In genomic region chr3:51520906-51521730, GRCh38 we compare ENCODE assay signal across 1 cellular context.
TF ChIP-seq lines count a peak whose summit lies in the region.

No MANE protein-coding gene starts in this region.

TF ChIP-seq in GM12878, 131 proteins besides CTCF, POLR2A, EP300 and RAD21 (continued from another document):
- TF ChIP-seq IKZF1 (conservative IDR thresholded peaks at IDR 0.05) (peak; percentile 37; the same call in 1 of the 2 replicates), ZNF217 (IDR thresholded peaks at IDR 0.05) (peak; percentile 57; the same call in 1 of the 2 replicates), MEF2B (IDR thresholded peaks at IDR 0.05; ENCODE audit: partially characterized antibody, poor library complexity, severe bottlenecking) (peak; percentile 95), RELB (IDR thresholded peaks at IDR 0.05; ENCODE audit: low read depth) (0 out of 2 replicates have a peak, but pooled peaks have one; percentile 24), TCF12 (IDR thresholded peaks at IDR 0.05; ENCODE audit: low read depth, low read length) (peak; percentile 80; the same call in 1 of the 2 replicates), ATF7 (IDR thresholded peaks at IDR 0.05; ENCODE audit: low read depth) (0 out of 2 replicates have a peak, but pooled peaks have one; percentile 21), IKZF2 (IDR thresholded peaks at IDR 0.05) (peak; percentile 59 to 67; a peak in 2 of 4 replicates)
